ENCODE assay signal across 14 cellular contexts in the genomic region with DNA sequence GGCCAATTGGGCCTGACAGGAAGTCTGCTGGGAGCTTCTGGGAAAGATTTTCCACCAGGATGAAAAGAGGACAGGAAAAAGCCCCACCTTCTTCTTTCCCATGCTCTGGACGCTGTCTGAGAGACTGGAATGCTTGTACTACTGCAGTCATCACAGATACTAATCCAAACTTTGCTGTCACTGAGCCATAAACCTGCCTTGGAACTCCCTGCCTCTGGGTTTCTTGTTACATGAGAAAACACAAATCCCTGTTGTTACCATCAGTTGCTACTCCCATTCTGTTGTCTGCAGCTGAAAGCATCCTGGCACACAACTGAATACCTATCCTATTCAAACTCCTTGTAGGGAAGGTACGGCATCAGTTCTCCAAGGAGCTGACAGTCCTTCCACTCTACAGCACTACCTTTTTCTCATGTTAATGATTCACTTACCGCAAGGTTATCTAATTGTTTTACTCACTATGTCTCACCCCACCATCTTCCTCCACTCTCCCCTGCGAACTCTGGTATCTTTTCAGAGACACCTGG.
DNase-seq lines count a peak whose midpoint lies in the region; ATAC-seq and TF ChIP-seq lines count a peak whose summit lies in the region.
"Had no signal": no experiment of that assay in that cellular context is flagged by ENCODE, and none has a peak within 500 bp of the region (broad histone marks: within the 10 kb centered on the region; RNA-seq: fewer than 3 reads in every experiment).

No MANE protein-coding gene starts in this region.

- 44% methylated on average over 4 of the region's 4 CpGs for WGBS in hepatocyte (ENCODE audit: low lambda C conversion rate, missing lambda C conversion rate)

- no peaks in the 10 kb centered on the region for H3K79me2 ChIP-seq in hepatocyte

- CTCF ChIA-PET in naive thymus-derived CD4-positive, alpha-beta T cell (lab: Charles Lee), result no interaction called here

- H4K20me1 ChIP-seq in hepatocyte (ENCODE audit: insufficient read depth, poor library complexity, severe bottlenecking), result no peaks in the 10 kb centered on the region

- no peaks in the 10 kb centered on the region for H3K9me3 Mint-ChIP-seq in brain
- no peaks in the 10 kb centered on the region for H3K9me3 Mint-ChIP-seq in naive thymus-derived CD4-positive, alpha-beta T cell

- peaks cover 23% of the 10 kb centered on the region for H3K4me1 ChIP-seq in hepatocyte (ENCODE audit: insufficient read depth)
- H3K4me1 ChIP-seq in skeletal muscle satellite cell (ENCODE audit: control insufficient read depth, insufficient read depth, low read length), result peaks cover 23% of the 10 kb centered on the region
- H3K4me1 ChIP-seq in naive thymus-derived CD4-positive, alpha-beta T cell (ENCODE audit: control insufficient read depth in 2 of 2, insufficient read depth in 2 of 2, low read length in 2 of 2), result no peaks in the 10 kb centered on the region
- H3K4me1 ChIP-seq: A549 had no signal

- H3K36me3 ChIP-seq in hepatocyte (replicated peaks; ENCODE audit: insufficient read depth, low read depth) (no peaks in the 10 kb centered on the region), skeletal muscle satellite cell (ENCODE audit: insufficient read depth, low read length) (peaks cover 29% of the 10 kb centered on the region)
- peaks cover 11 to 72% (median 14%) of the 10 kb centered on the region in 3 experiments for H3K36me3 ChIP-seq in naive thymus-derived CD4-positive, alpha-beta T cell (ENCODE audit: control insufficient read depth in 2 of 3, insufficient read depth in 3 of 3, low read length in 3 of 3)

- POLR2A ChIA-PET in naive thymus-derived CD4-positive, alpha-beta T cell (lab: Charles Lee), result no interaction called here

- H3K27me3 Mint-ChIP-seq in brain, result no peaks in the 10 kb centered on the region
- H3K27me3 Mint-ChIP-seq in naive thymus-derived CD4-positive, alpha-beta T cell, result no peaks in the 10 kb centered on the region

- H3K36me3 Mint-ChIP-seq in brain, result peaks cover 44% of the 10 kb centered on the region
- peaks cover 21 to 50% (median 36%) of the 10 kb centered on the region in 5 donors for H3K36me3 Mint-ChIP-seq in naive thymus-derived CD4-positive, alpha-beta T cell

- H3K4me2 ChIP-seq in hepatocyte (no peak overlapping the region), skeletal muscle satellite cell (ENCODE audit: low read length) (no peak overlapping the region)
- H3K4me2 ChIP-seq: A549 had no signal

- intact Hi-C loops in naive thymus-derived CD4-positive, alpha-beta T cell (cut with micrococcal nuclease), result no loop called here

- H2AFZ ChIP-seq in hepatocyte, result no peak overlapping the region

- DNase-seq in NCI-H748 (lab: John Stamatoyannopoulos, UW; ENCODE audit: unreplicated experiment), result peak; percentile 66
- no peak for DNase-seq in NCI-H748 treated with DMSO at 0.1 percent for 48 hours (lab: John Stamatoyannopoulos, UW)
- DNase-seq in hepatocyte (ENCODE audit: low spot score), result peak; percentile 71
- no peak for DNase-seq in NCI-H187 (lab: John Stamatoyannopoulos, UW)
- no peak for DNase-seq in naive thymus-derived CD4-positive, alpha-beta T cell
- DNase-seq: cortex of kidney; NCI-H1694; stimulated activated CD4-positive, alpha-beta T cell treated with anti-CD3 and anti-CD28 coated beads, Interleukin-2, amount 100 ng/mL, for 24 hours; upper lobe of left lung had no signal

- peak overlapping the region; percentile 8 for H3K9ac ChIP-seq in skeletal muscle satellite cell (ENCODE audit: low read depth, low read length)

- TF ChIP-seq CTCF in brain (conservative IDR thresholded peaks at IDR 0.05) (no peak), hepatocyte (IDR thresholded peaks at IDR 0.05; ENCODE audit: poor library complexity) (no peak)

- peaks cover 18% of the 10 kb centered on the region for H3K4me1 Mint-ChIP-seq in brain
- peaks cover 0 to 6% (median 0%) of the 10 kb centered on the region in 7 donors for H3K4me1 Mint-ChIP-seq in naive thymus-derived CD4-positive, alpha-beta T cell

- peak overlapping the region; percentile 89 for H3K27ac ChIP-seq in hepatocyte
- H3K27ac ChIP-seq in naive thymus-derived CD4-positive, alpha-beta T cell (ENCODE audit: low read depth, low read length), result no peak overlapping the region
- H3K27ac ChIP-seq: A549, SK-N-MC, upper lobe of left lung had no signal

- H3K9me2 ChIP-seq in hepatocyte (replicated peaks; ENCODE audit: insufficient read depth), result no peaks in the 10 kb centered on the region

- no peak overlapping the region for H3K4me3 Mint-ChIP-seq in brain
- no peak overlapping the region for H3K4me3 Mint-ChIP-seq in naive thymus-derived CD4-positive, alpha-beta T cell

- peak overlapping the region in 3 of 5 experiments; percentile 2 to 58 (median 6) for H3K27ac Mint-ChIP-seq in brain
- peak overlapping the region in 2 of 9 donors; percentile 28 to 49 for H3K27ac Mint-ChIP-seq in naive thymus-derived CD4-positive, alpha-beta T cell

- H3K4me3 ChIP-seq in hepatocyte (no peak overlapping the region), skeletal muscle satellite cell (ENCODE audit: low read length) (no peak overlapping the region)
- H3K4me3 ChIP-seq in naive thymus-derived CD4-positive, alpha-beta T cell (ENCODE audit: low read length), result no peak overlapping the region
- H3K4me3 ChIP-seq: A549, SK-N-MC, upper lobe of left lung had no signal

- H3K27me3 ChIP-seq in hepatocyte, result no peaks in the 10 kb centered on the region
- no peaks in the 10 kb centered on the region for H3K27me3 ChIP-seq in skeletal muscle satellite cell (ENCODE audit: control insufficient read depth, insufficient read depth, low read length)
- H3K27me3 ChIP-seq in naive thymus-derived CD4-positive, alpha-beta T cell (ENCODE audit: control insufficient read depth in 2 of 2, insufficient read depth in 2 of 2, low read length in 2 of 2), result no peaks in the 10 kb centered on the region
- H3K27me3 ChIP-seq: upper lobe of left lung had no signal

- H3K9me3 ChIP-seq in hepatocyte (ENCODE audit: low read depth) (no peaks in the 10 kb centered on the region), skeletal muscle satellite cell (replicated peaks; ENCODE audit: low read length) (no peaks in the 10 kb centered on the region)
- H3K9me3 ChIP-seq in naive thymus-derived CD4-positive, alpha-beta T cell (ENCODE audit: control insufficient read depth in 2 of 3, low read length in 3 of 3), result no peaks in the 10 kb centered on the region
- H3K9me3 ChIP-seq: A549, upper lobe of left lung had no signal

- no peak for ATAC-seq in naive thymus-derived CD4-positive, alpha-beta T cell
- ATAC-seq in HG02759 (IDR thresholded peaks at IDR 0.05; ENCODE audit: unreplicated experiment), result no peak
- ATAC-seq: A549 had no signal

Comparison
In these comparisons a context has a peak if more than half of its experiments do, and no peak if none do; other contexts are left out.
1. DNase-seq: peak in NCI-H748 (single experiment) and hepatocyte (single experiment); none in NCI-H748 treated with DMSO at 0.1 percent for 48 hours (single experiment), NCI-H187 (0 of 2) and naive thymus-derived CD4-positive, alpha-beta T cell (0 of 9).